13 cellular contexts compared by ENCODE assay signal in the genomic region with DNA sequence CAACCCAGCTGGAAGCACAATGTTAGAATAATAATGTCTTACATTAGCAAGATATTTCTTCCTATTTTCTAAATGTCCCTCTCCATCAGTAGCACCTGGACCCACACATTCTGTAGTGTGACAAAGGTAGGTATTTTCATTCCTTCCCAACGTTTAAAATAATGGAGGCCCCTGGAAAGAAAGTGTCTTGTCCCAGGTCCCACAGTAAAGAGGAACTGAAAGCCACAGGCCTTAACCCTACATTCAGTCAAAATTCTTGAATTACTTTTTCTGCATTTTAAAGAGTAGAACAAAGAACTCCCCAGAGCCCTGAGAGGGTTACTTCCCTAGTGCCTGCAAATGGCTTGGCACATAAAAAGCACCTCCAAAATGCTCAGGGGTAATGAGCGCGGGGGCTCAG. TPM values are rescaled to one million over a fixed set of nuclear protein-coding genes. Genes with fewer than 3 reads are reported as not detected.
DNase-seq lines count a peak whose midpoint lies in the region; ATAC-seq and TF ChIP-seq lines count a peak whose summit lies in the region.
"Had no signal": no experiment of that assay in that cellular context is flagged by ENCODE, and none has a peak within 500 bp of the region (broad histone marks: within the 10 kb centered on the region; RNA-seq: fewer than 3 reads in every experiment).

No MANE protein-coding gene starts in this region.

- H4K20me1 ChIP-seq in PC-3 (ENCODE audit: low read length): no peaks in the 10 kb centered on the region

- H3K4me1 ChIP-seq in gastroesophageal sphincter (no peaks in the 10 kb centered on the region), PC-3 (ENCODE audit: insufficient read depth, low read length) (no peaks in the 10 kb centered on the region), sigmoid colon (no peaks in the 10 kb centered on the region)

- WGBS in gastroesophageal sphincter (ENCODE audit: low coverage in 1 of 2), 2 donors: 54 to 63% methylated on average over 3 of the region's 3 CpGs
- 47 to 75% methylated on average over 3 of the region's 3 CpGs for WGBS in sigmoid colon, 2 donors

- no peak overlapping the region for H3K27ac ChIP-seq in gastroesophageal sphincter
- H3K27ac ChIP-seq in PC-3 (ENCODE audit: low read length): no peak overlapping the region
- no peak overlapping the region for H3K27ac ChIP-seq in sigmoid colon

- H3K79me2 ChIP-seq in PC-3 (ENCODE audit: low read length): no peaks in the 10 kb centered on the region

- peaks cover 44% of the 10 kb centered on the region for H3K27me3 ChIP-seq in gastroesophageal sphincter
- no peaks in the 10 kb centered on the region for H3K27me3 ChIP-seq in PC-3 (ENCODE audit: low read length)
- peaks cover 0 to 8% (median 0%) of the 10 kb centered on the region in 3 donors for H3K27me3 ChIP-seq in sigmoid colon

- ATAC-seq in GM18505 (IDR thresholded peaks at IDR 0.05; ENCODE audit: unreplicated experiment) (peak; percentile 79), GM21367 (IDR thresholded peaks at IDR 0.05; ENCODE audit: unreplicated experiment) (peak; percentile 65), HG02943 (IDR thresholded peaks at IDR 0.05; ENCODE audit: low read depth, unreplicated experiment) (peak; percentile 78), gastroesophageal sphincter (no peak), PC-3 (no peak)

- no peak overlapping the region for H2AFZ ChIP-seq in PC-3 (ENCODE audit: low read length)

- intact Hi-C loops in PC-3 (cut with micrococcal nuclease): no loop called here
- intact Hi-C loops in sigmoid colon (cut with DNase I): no loop called here

- POLR2A ChIA-PET in PC-3 (lab: Charles Lee; ENCODE audit: unreplicated experiment): no interaction called here

- H3K36me3 ChIP-seq in gastroesophageal sphincter: no peaks in the 10 kb centered on the region
- no peaks in the 10 kb centered on the region for H3K36me3 ChIP-seq in PC-3 (ENCODE audit: low read depth, low read length)
- H3K36me3 ChIP-seq in sigmoid colon: no peaks in the 10 kb centered on the region

- H3K9ac ChIP-seq in PC-3 (ENCODE audit: low read length): no peak overlapping the region

- H3K9me2 ChIP-seq in PC-3 (replicated peaks; ENCODE audit: low read length): no peaks in the 10 kb centered on the region

- TF ChIP-seq POLR2A in GM18505 (IDR thresholded peaks at IDR 0.05; ENCODE audit: borderline replicate concordance, extremely low read depth, insufficient read depth, insufficient read length) (no peak), NB4 (IDR thresholded peaks at IDR 0.05; ENCODE audit: extremely low read depth, insufficient read length) (no peak), gastroesophageal sphincter (IDR thresholded peaks at IDR 0.05) (no peak), sigmoid colon (IDR thresholded peaks at IDR 0.05) (no peak)

- no peak overlapping the region for H3K4me3 ChIP-seq in NB4 (ENCODE audit: low read depth, low read length)
- H3K4me3 ChIP-seq in gastroesophageal sphincter: no peak overlapping the region
- no peak overlapping the region for H3K4me3 ChIP-seq in PC-3 (ENCODE audit: low read length)
- no peak overlapping the region for H3K4me3 ChIP-seq in sigmoid colon

- BruUV-seq in PC-3 (replicated peaks; lab: Mats Ljungman, UMichigan): no TSS peak

- TF ChIP-seq EP300 in gastroesophageal sphincter (IDR thresholded peaks at IDR 0.05) (no peak), sigmoid colon (IDR thresholded peaks at IDR 0.05) (no peak)

- DNase-seq in NB4 (ENCODE audit: low read depth) (peak; percentile 22), HUDEP-2 (lab: John Stamatoyannopoulos, UW; ENCODE audit: unreplicated experiment in 76 of 76) (no peak), PC-3 (no peak), sigmoid colon (no peak)
- DNase-seq: activated B cell treated with CpG ODN at 0.5 μM for 24 hours, amygdala, dermis blood vessel endothelial cell, DND-41 had no signal

- TF ChIP-seq CTCF in NB4 (IDR thresholded peaks at IDR 0.05; ENCODE audit: low read depth, low read length): no peak
- TF ChIP-seq CTCF in gastroesophageal sphincter (IDR thresholded peaks at IDR 0.05): no peak
- no peak for TF ChIP-seq CTCF in PC-3 (conservative IDR thresholded peaks at IDR 0.05; ENCODE audit: low read depth, low read length)
- no peak for TF ChIP-seq CTCF in sigmoid colon (IDR thresholded peaks at IDR 0.05)

- H3F3A ChIP-seq in PC-3 (ENCODE audit: low read length, unreplicated experiment): no peaks in the 10 kb centered on the region

- H3K9me3 ChIP-seq in gastroesophageal sphincter (no peaks in the 10 kb centered on the region), PC-3 (ENCODE audit: low read length) (peaks cover 14% of the 10 kb centered on the region; the same call in 1 of the 2 replicates), sigmoid colon (no peaks in the 10 kb centered on the region)

- CTCF ChIA-PET in PC-3 (lab: Charles Lee): no interaction called here

- H3K4me2 ChIP-seq in PC-3 (ENCODE audit: low read length): no peak overlapping the region

RNA-seq across cellular contexts. Expression of gene OPCML, which starts 26.3 kb away (rescaled TPM):
- total RNA-seq in gastroesophageal sphincter: under 1 TPM; 0.13 to 0.93 (median 0.33) TPM
- total RNA-seq in PC-3 (2014; rRNA removed): not detected in 2 replicates
- under 1 TPM in 2 of 4 donors, not detected in 2; under 0.01 to 0.14 TPM for total RNA-seq in sigmoid colon
- polyA plus RNA-seq in sigmoid colon: under 1 TPM in 1 of 3 donors, not detected in 2; 0.03 TPM
- total RNA-seq: activated B cell treated with CpG ODN at 0.5 μM for 24 hours, dermis blood vessel endothelial cell, pulmonary artery endothelial cell had no signal

Comparison
In these comparisons a context has a peak if more than half of its experiments do, and no peak if none do; other contexts are left out.
1. ATAC-seq: peak in GM18505 (single experiment), GM21367 (single experiment) and HG02943 (single experiment); none in gastroesophageal sphincter (single experiment) and PC-3 (single experiment).